ENCODE assay signal across 1 cellular context in genomic region chr1:224615861-224616760, GRCh38.
TF ChIP-seq lines count a peak whose summit lies in the region.

Gene CNIH3, plus strand, starts transcription at chr1:224616317. Its CDS starts 858 bp downstream, at chr1:224617175.

TF ChIP-seq in H1, 55 proteins besides CTCF, POLR2A, EP300 and RAD21 (continued from another document):
- TF ChIP-seq HDAC2 (IDR thresholded peaks at IDR 0.05; ENCODE audit: borderline replicate concordance in 1 of 2, low read depth in 2 of 2, low read length in 2 of 2) (peak; percentile 3 to 67; a peak in 1 of 4 replicates), BCL11A (IDR thresholded peaks at IDR 0.05; ENCODE audit: low read depth in 2 of 2, low read length in 2 of 2) (no peak), ATF2 (IDR thresholded peaks at IDR 0.05; ENCODE audit: low read length) (no peak), TCF12 (IDR thresholded peaks at IDR 0.05; ENCODE audit: low read depth, low read length) (0 out of 2 replicates have a peak, but pooled peaks have one; percentile 42), SIN3A (conservative IDR thresholded peaks at IDR 0.05 in 1 of 2, IDR thresholded peaks at IDR 0.05 in 1 of 2; ENCODE audit: low read depth in 1 of 2, low read length in 2 of 2) (peak; percentile 39 to 76; a peak in 1 of 4 replicates), GTF2F1 (IDR thresholded peaks at IDR 0.05; ENCODE audit: borderline replicate concordance, low read depth, low read length) (no peak), BACH1 (IDR thresholded peaks at IDR 0.05; ENCODE audit: low read length) (no peak)
